ENCODE assay signal across 1 cellular context in genomic region chr1:198291036-198291435, GRCh38.
TF ChIP-seq lines count a peak whose summit lies in the region.

No MANE protein-coding gene starts in this region.

TF ChIP-seq in HepG2, 621 proteins besides CTCF, POLR2A, EP300 and RAD21:
- no peak for TF ChIP-seq ZNF841 (CRISPR knock-in tag; IDR thresholded peaks at IDR 0.05; ENCODE audit: borderline replicate concordance)
- no peak for TF ChIP-seq RFX1 (IDR thresholded peaks at IDR 0.05)
- TF ChIP-seq CHCHD3 (CRISPR knock-in tag; IDR thresholded peaks at IDR 0.05), result no peak
- no peak for TF ChIP-seq ZNF451 (CRISPR knock-in tag; IDR thresholded peaks at IDR 0.05)
- TF ChIP-seq MAX (IDR thresholded peaks at IDR 0.05), result no peak
- no peak for TF ChIP-seq ATF6 (CRISPR knock-in tag; conservative IDR thresholded peaks at IDR 0.05)
- no peak for TF ChIP-seq NFIC (IDR thresholded peaks at IDR 0.05; ENCODE audit: low read length)
- TF ChIP-seq ZEB1 (IDR thresholded peaks at IDR 0.05; ENCODE audit: insufficient replicate concordance, low read depth), result no peak
- TF ChIP-seq ZNF275 (CRISPR knock-in tag; IDR thresholded peaks at IDR 0.05; ENCODE audit: borderline replicate concordance), result no peak
TF ChIP-seq in HepG2: peak in this region for 0.
